35 cellular contexts compared by ENCODE assay signal in the genomic region with DNA sequence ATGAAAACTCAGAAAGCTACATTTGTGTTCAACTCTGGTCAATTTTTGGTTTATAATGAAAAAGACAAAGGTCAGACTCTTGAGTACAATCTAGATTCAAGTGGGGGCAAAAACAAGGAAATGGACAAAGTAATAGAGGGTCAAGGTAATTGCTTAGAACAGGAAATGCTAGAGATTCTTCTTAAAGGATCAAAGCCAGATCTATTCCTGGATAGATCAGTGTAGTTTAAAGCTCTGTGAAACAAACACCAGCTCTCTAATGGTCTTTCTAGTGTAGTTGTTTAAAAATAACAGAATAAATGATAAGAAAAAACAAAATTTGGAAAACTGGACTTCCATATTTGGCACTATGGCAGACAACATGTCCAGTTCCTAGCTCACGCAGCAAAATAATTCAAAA.
"Had no signal": no experiment of that assay in that cellular context is flagged by ENCODE, and none has a peak within 500 bp of the region (broad histone marks: within the 10 kb centered on the region; RNA-seq: fewer than 3 reads in every experiment).

No MANE protein-coding gene starts in this region.

- H3K27me3 ChIP-seq: MG63 had no signal

- H3K9me3 ChIP-seq: MG63 had no signal

- DNase-seq: Karpas-422, Kasumi-1, MG63, MM.1S, MV-4-11, NCI-H1048, NCI-H1092, NCI-H1092 treated with DMSO at 0.1 percent for 48 hours, NCI-H1105, NCI-H1105 treated with DMSO at 0.1 percent for 48 hours, NCI-H1417, NCI-H1417 treated with DMSO at 0.1 percent for 48 hours, NCI-H1436, NCI-H1436 treated with DMSO at 0.1 percent for 48 hours, NCI-H146, NCI-H1694, NCI-H1694 treated with DMSO at 0.1 percent for 48 hours, NCI-H187, NCI-H187 treated with DMSO at 0.1 percent for 48 hours, NCI-H1930, NCI-H2029, NCI-H2029 treated with DMSO at 0.1 percent for 48 hours, NCI-H2081, NCI-H2081 treated with DMSO at 0.1 percent for 48 hours, NCI-H2107, NCI-H2171, NCI-H2171 treated with DMSO at 0.1 percent for 48 hours, NCI-H2227 treated with DMSO at 0.1 percent for 48 hours, NCI-H226, NCI-H345, NCI-H446, NCI-H446 treated with DMSO at 0.1 percent for 48 hours, NCI-H510A, NCI-H510A treated with DMSO at 0.1 percent for 48 hours, NCI-H524 had no signal

- H3K36me3 ChIP-seq: MG63 had no signal

- H3K4me3 ChIP-seq: MG63 had no signal
